8 cellular contexts compared by ENCODE assay signal in the genomic region with DNA sequence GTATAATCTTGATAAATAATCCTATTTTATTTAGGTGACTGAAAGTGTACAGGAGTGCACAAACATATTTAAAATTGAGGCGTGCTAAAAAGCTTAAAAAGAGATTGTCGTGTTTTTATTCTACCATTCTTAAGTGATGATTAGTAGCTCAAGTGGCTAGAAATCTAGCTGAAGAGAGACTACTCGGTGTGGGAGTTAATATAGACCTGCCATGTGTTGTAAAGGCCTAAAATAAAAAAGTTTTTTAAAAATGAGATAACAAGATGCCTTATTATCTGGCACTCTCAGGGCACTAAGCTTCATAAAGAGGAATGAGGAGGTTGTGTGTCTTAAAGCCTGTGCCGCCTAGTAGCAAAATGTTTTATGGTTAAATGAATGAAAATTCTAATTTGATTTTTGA. TPM values are rescaled to one million over a fixed set of nuclear protein-coding genes. Genes with fewer than 3 reads are reported as not detected.
DNase-seq lines count a peak whose midpoint lies in the region; ATAC-seq, FAIRE-seq and TF ChIP-seq lines count a peak whose summit lies in the region.

No MANE protein-coding gene starts in this region.

- POLR2A ChIA-PET in GM10248 (lab: Yijun Ruan, JAX): interaction anchor here (1.0 kb wide), 1 partner anchor 9 kb away, joined by 3 read pairs; no protein-coding TSS in a partner anchor

- intact Hi-C loops in dorsolateral prefrontal cortex (cut with DNase I): loop anchor here (5.0 kb wide), 2 partner anchors 88 to 192 kb away; partner anchors contain the start of genes MET (in 1 of the 2) and ST7 (in 1 of the 2)

- H3K9me3 ChIP-seq in BLaER1 treated with 17β-estradiol and CSF1 and Interleukin-3, amounts not matched to agents 10 nM and 100 nM (replicated peaks in 1 of 11): peaks cover 0 to 16% (median 4%) of the 10 kb centered on the region in 11 experiments; a peak in 4 of 22 replicates
- H3K9me3 ChIP-seq in MG63: no peaks in the 10 kb centered on the region
- H3K9me3 ChIP-seq in small intestine (ENCODE audit: control insufficient read depth, low read depth): no peaks in the 10 kb centered on the region

- peaks cover 57 to 63% (median 61%) of the 10 kb centered on the region in 11 experiments for H4K20me1 ChIP-seq in BLaER1 treated with 17β-estradiol and CSF1 and Interleukin-3, amounts not matched to agents 10 nM and 100 nM

- H3K27ac ChIP-seq in BLaER1 treated with 17β-estradiol and CSF1 and Interleukin-3, amounts not matched to agents 10 nM and 100 nM: peak overlapping the region in 8 of 11 experiments; percentile 91 to 100 (median 96); a peak in 10 of 22 replicates
- H3K27ac ChIP-seq in dorsolateral prefrontal cortex (peak overlapping the region in 8 of 59 donors; percentile 95 to 100 (median 99)), small intestine (ENCODE audit: low read depth in 1 of 2, low read length in 1 of 2) (no peak overlapping the region)

- peaks cover 5% of the 10 kb centered on the region for H3K27me3 Mint-ChIP-seq in nephron progenitor cell (ENCODE audit: low read depth, poor library complexity)

- H3K27me3 ChIP-seq in BLaER1 treated with 17β-estradiol and CSF1 and Interleukin-3, amounts not matched to agents 10 nM and 100 nM: no peaks in the 10 kb centered on the region
- H3K27me3 ChIP-seq in MG63 (no peaks in the 10 kb centered on the region), dorsolateral prefrontal cortex (no peaks in the 10 kb centered on the region), small intestine (ENCODE audit: control insufficient read depth in 2 of 2, insufficient read depth in 2 of 2, low read length in 2 of 2) (no peaks in the 10 kb centered on the region)

- H3K4me3 Mint-ChIP-seq in nephron progenitor cell: peak overlapping the region; percentile 99

- peak overlapping the region; percentile 82 to 98 (median 88) for H3K4me3 ChIP-seq in BLaER1 treated with 17β-estradiol and CSF1 and Interleukin-3, amounts not matched to agents 10 nM and 100 nM
- H3K4me3 ChIP-seq in MG63 (peak overlapping the region; percentile 87), dorsolateral prefrontal cortex (peak overlapping the region in 58 of 59 donors; percentile 64 to 99 (median 92)), small intestine (ENCODE audit: low read depth in 1 of 2, low read length in 2 of 2) (peak overlapping the region in 1 of 2 donors; percentile 99)

- TF ChIP-seq CTCF in dorsolateral prefrontal cortex (IDR thresholded peaks at IDR 0.05 in 54 of 56, conservative IDR thresholded peaks at IDR 0.05 in 2 of 56; ENCODE audit: low read depth in 1 of 56, partially characterized antibody in 56 of 56) (no peak), nephron progenitor cell (IDR thresholded peaks at IDR 0.05) (no peak), GM10248 (IDR thresholded peaks at IDR 0.05; ENCODE audit: control extremely low read depth, extremely low read depth, low read depth, missing control alignments) (no peak)

- CTCF ChIA-PET in GM10248 (lab: Yijun Ruan, JAX): interaction anchor here (1.1 kb wide), 1 partner anchor 726 kb away, joined by 3 read pairs; no protein-coding TSS in a partner anchor

- peak overlapping the region; percentile 99 for H3K27ac Mint-ChIP-seq in nephron progenitor cell

- peaks cover 21% of the 10 kb centered on the region for H3K4me1 Mint-ChIP-seq in nephron progenitor cell

- H3K4me1 ChIP-seq in BLaER1 treated with 17β-estradiol and CSF1 and Interleukin-3, amounts not matched to agents 10 nM and 100 nM: peaks cover 9 to 80% (median 25%) of the 10 kb centered on the region in 10 experiments
- peaks cover 0 to 2% of the 10 kb centered on the region in 2 donors for H3K4me1 ChIP-seq in small intestine (ENCODE audit: control insufficient read depth in 2 of 2, insufficient read depth in 1 of 2, low read depth in 1 of 2, low read length in 1 of 2)

- DNase-seq in MG63 (no peak), dorsolateral prefrontal cortex (no peak), nephron progenitor cell (no peak), small intestine (no peak), GM10248 (ENCODE audit: extremely low spot score) (no peak), NCI-H345 treated with DMSO at 0.1 percent for 48 hours (lab: John Stamatoyannopoulos, UW; ENCODE audit: unreplicated experiment) (no peak)

- H3K9ac ChIP-seq in BLaER1 treated with 17β-estradiol and CSF1 and Interleukin-3, amounts not matched to agents 10 nM and 100 nM: peak overlapping the region; percentile 91 to 99 (median 95)

- peaks cover 24% of the 10 kb centered on the region for H3K36me3 Mint-ChIP-seq in nephron progenitor cell (ENCODE audit: low read depth)

- WGBS in small intestine, 3 donors: 23 to 35% (median 33%) methylated on average over 4 of the region's 4 CpGs

- H3K4me2 ChIP-seq in BLaER1 treated with 17β-estradiol and CSF1 and Interleukin-3, amounts not matched to agents 10 nM and 100 nM: peak overlapping the region; percentile 82 to 96 (median 90)

- FAIRE-seq in small intestine (lab: Jason Lieb, UNC): no peak

- H3K36me3 ChIP-seq in BLaER1 treated with 17β-estradiol and CSF1 and Interleukin-3, amounts not matched to agents 10 nM and 100 nM: peaks cover 0 to 38% (median 27%) of the 10 kb centered on the region in 11 experiments; a peak in 19 of 22 replicates
- H3K36me3 ChIP-seq in MG63: peaks cover 5% of the 10 kb centered on the region
- no peaks in the 10 kb centered on the region for H3K36me3 ChIP-seq in small intestine (ENCODE audit: control insufficient read depth in 2 of 2, insufficient read depth in 2 of 2, low read length in 2 of 2)

- no peaks in the 10 kb centered on the region for H3K9me3 Mint-ChIP-seq in nephron progenitor cell

- ATAC-seq in GM21529 (IDR thresholded peaks at IDR 0.05; ENCODE audit: unreplicated experiment): no peak

RNA-seq across cellular contexts. Expression of gene CAPZA2, which starts 1.7 kb away (rescaled TPM):
- total RNA-seq in MG63 (2014; rRNA removed; shearing (Covaris generic); ENCODE audit: low replicate concordance): 104 and 168 TPM in 2 replicates
- 100 to 1,000 TPM in 117 of 120 experiments, 10 to 100 TPM in 3; 89.4 to 257 (median 182) TPM for total RNA-seq in dorsolateral prefrontal cortex
- polyA plus RNA-seq in small intestine: 10 to 100 TPM; 84.6 to 95.9 (median 86.6) TPM

Comparison
In these comparisons a context has a peak if more than half of its experiments do, and no peak if none do; other contexts are left out.
1. H3K27ac ChIP-seq: peak in BLaER1 treated with 17β-estradiol and CSF1 and Interleukin-3, amounts not matched to agents 10 nM and 100 nM (8 of 11); none in small intestine (0 of 2).